ENCODE assay signal across 31 cellular contexts in genomic region chr17:27937026-27937546, GRCh38.
"Had no signal": no experiment of that assay in that cellular context is flagged by ENCODE, and none has a peak within 500 bp of the region (broad histone marks: within the 10 kb centered on the region; RNA-seq: fewer than 3 reads in every experiment).

No MANE protein-coding gene starts in this region.

- ATAC-seq: activated CD4-positive, alpha-beta T cell treated with anti-CD3 and anti-CD28 coated beads for 36 hours; activated CD4-positive, CD25-positive, alpha-beta regulatory T cell treated with anti-CD3 and anti-CD28 coated beads, Interleukin-2, amount 50 U/mL, for 24 hours; activated CD8-positive, alpha-beta memory T cell treated with anti-CD3 and anti-CD28 coated beads, Interleukin-2, amount 10 ng/mL, durations not matched to agents 7 days and 5 days; activated CD8-positive, alpha-beta T cell treated with anti-CD3 and anti-CD28 coated beads, Interleukin-2, amount 10 ng/mL, durations not matched to agents 7 days and 5 days; activated naive CD8-positive, alpha-beta T cell treated with anti-CD3 and anti-CD28 coated beads, Interleukin-2, amount 50 U/mL, for 24 hours had no signal

- H3K4me3 ChIP-seq: ascending aorta, cardiac muscle cell had no signal

- H3K27ac ChIP-seq: ascending aorta, cardiac muscle cell, VCaP had no signal

- H3K36me3 ChIP-seq: ascending aorta, cardiac muscle cell had no signal

- H3K27me3 ChIP-seq: ascending aorta, cardiac muscle cell had no signal

- H3K9me3 ChIP-seq: ascending aorta had no signal

- FAIRE-seq: bronchial epithelial cell, TTC549 had no signal

- H3K4me1 ChIP-seq: ascending aorta had no signal

- DNase-seq: activated CD4-positive, alpha-beta memory T cell treated with anti-CD3 and anti-CD28 coated beads, Interleukin-2, amount 10 ng/mL, durations not matched to agents 7 days and 5 days; activated CD4-positive, alpha-beta T cell treated with anti-CD3 and anti-CD28 coated beads for 1 hour; activated CD4-positive, alpha-beta T cell treated with anti-CD3 and anti-CD28 coated beads for 36 hours; activated CD4-positive, alpha-beta T cell treated with anti-CD3 and anti-CD28 coated beads for 48 hours; activated CD4-positive, alpha-beta T cell treated with anti-CD3 and anti-CD28 coated beads, Interleukin-2, amount 10 ng/mL, durations not matched to agents 7 days and 5 days; activated CD4-positive, alpha-beta T cell treated with anti-CD3 and anti-CD28 coated beads, Interleukin-2, amount 50 U/mL, for 48 hours; activated CD4-positive, CD25-positive, alpha-beta regulatory T cell; activated CD8-positive, alpha-beta memory T cell treated with anti-CD3 and anti-CD28 coated beads for 24 hours; activated CD8-positive, alpha-beta memory T cell treated with anti-CD3 and anti-CD28 coated beads, Interleukin-2, amount 10 ng/mL, durations not matched to agents 7 days and 5 days; activated CD8-positive, alpha-beta memory T cell treated with anti-CD3 and anti-CD28 coated beads, Interleukin-2, amount 50 U/mL, for 48 hours; activated CD8-positive, alpha-beta T cell treated with anti-CD3 and anti-CD28 coated beads, Interleukin-2, amount 10 ng/mL, durations not matched to agents 7 days and 5 days; activated effector memory CD4-positive, alpha-beta T cell treated with Interleukin-2 at 50 U/mL for 16 hours; activated gamma-delta T cell; activated naive CD4-positive, alpha-beta T cell treated with anti-CD3 and anti-CD28 coated beads, Interleukin-2, amount 10 ng/mL, durations not matched to agents 7 days and 5 days; activated naive CD4-positive, alpha-beta T cell treated with Interleukin-2 at 50 U/mL for 16 hours; activated naive CD8-positive, alpha-beta T cell treated with anti-CD3 and anti-CD28 coated beads, Interleukin-2, amount 10 ng/mL, durations not matched to agents 7 days and 5 days; activated naive CD8-positive, alpha-beta T cell treated with anti-CD3 and anti-CD28 coated beads, Interleukin-2, amount 50 U/mL, for 24 hours; activated T-cell treated with anti-CD3 and anti-CD28 coated beads, Interleukin-2, amount 50 U/mL, for 24 hours; activated T-cell treated with anti-CD3 and anti-CD28 coated beads, Interleukin-2, amount 50 U/mL, for 48 hours; amygdala; anterior cingulate cortex; caudate nucleus; cerebellar nuclear complex; T-helper 2 cell; T-helper 9 cell had no signal
